ENCODE assay signal across 8 cellular contexts in genomic region chr19:42198676-42199439, GRCh38. TPM values are rescaled to one million over a fixed set of nuclear protein-coding genes. Genes with fewer than 3 reads are reported as not detected.
DNase-seq lines count a peak whose midpoint lies in the region; ATAC-seq and TF ChIP-seq lines count a peak whose summit lies in the region.

No MANE protein-coding gene starts in this region.

- no peak for TF ChIP-seq CTCF in endothelial cell (IDR thresholded peaks at IDR 0.05; ENCODE audit: unreplicated experiment)

- peaks cover 14% of the 10 kb centered on the region for H3K27me3 Mint-ChIP-seq in endothelial cell (ENCODE audit: unreplicated experiment)
- no peaks in the 10 kb centered on the region for H3K27me3 Mint-ChIP-seq in stimulated activated naive B cell treated with anti-CD40 and anti-IgM and Interleukin-4, amounts not matched to agents 10 μg/mL and 1 μg/mL and 100 μg/mL, for 72 hours

- H3K4me3 Mint-ChIP-seq in endothelial cell (ENCODE audit: unreplicated experiment), result peak overlapping the region; percentile 83
- H3K4me3 Mint-ChIP-seq in stimulated activated naive B cell treated with anti-CD40 and anti-IgM and Interleukin-4, amounts not matched to agents 10 μg/mL and 1 μg/mL and 100 μg/mL, for 72 hours, result peak overlapping the region; percentile 73 to 77

- ATAC-seq in HG03095 (IDR thresholded peaks at IDR 0.05; ENCODE audit: unreplicated experiment), result peak; percentile 33
- ATAC-seq in stimulated activated naive B cell treated with anti-CD40 and anti-IgM and Interleukin-4, amounts not matched to agents 10 μg/mL and 1 μg/mL and 100 μg/mL, for 72 hours (replicated peaks), result peak; percentile 20 to 31

- peaks cover 53% of the 10 kb centered on the region for H3K36me3 Mint-ChIP-seq in endothelial cell (ENCODE audit: low read depth, unreplicated experiment)
- H3K36me3 Mint-ChIP-seq in stimulated activated naive B cell treated with anti-CD40 and anti-IgM and Interleukin-4, amounts not matched to agents 10 μg/mL and 1 μg/mL and 100 μg/mL, for 72 hours, result peaks cover 53 to 67% of the 10 kb centered on the region in 2 donors

- peak; percentile 47 for TF ChIP-seq POLR2A in GM18951 (IDR thresholded peaks at IDR 0.05; ENCODE audit: extremely low read depth, insufficient read depth, insufficient read length)

- DNase-seq in activated CD4-positive, alpha-beta T cell treated with anti-CD3 and anti-CD28 coated beads for 1 hour, result peak; percentile 48
- DNase-seq in endothelial cell (ENCODE audit: low spot score) (no peak), SHP77 treated with DMSO at 0.1 percent for 48 hours (lab: John Stamatoyannopoulos, UW) (no peak), ureter (ENCODE audit: low spot score) (no peak), OCI-M1 (lab: John Stamatoyannopoulos, UW) (no peak)
- DNase-seq in stimulated activated naive B cell treated with anti-CD40 and anti-IgM and Interleukin-4, amounts not matched to agents 10 μg/mL and 1 μg/mL and 100 μg/mL, for 72 hours, result peak; percentile 30

- in situ Hi-C loops in GM18951 (cut with MboI; ENCODE audit: low sequenced_read_pairs, unreplicated experiment), result no loop called here

- no peak overlapping the region for H3K27ac Mint-ChIP-seq in endothelial cell (ENCODE audit: unreplicated experiment)
- H3K27ac Mint-ChIP-seq in stimulated activated naive B cell treated with anti-CD40 and anti-IgM and Interleukin-4, amounts not matched to agents 10 μg/mL and 1 μg/mL and 100 μg/mL, for 72 hours, result peak overlapping the region; percentile 94

- H3K4me1 Mint-ChIP-seq in endothelial cell (ENCODE audit: unreplicated experiment), result peaks cover 26% of the 10 kb centered on the region
- peaks cover 67 to 83% of the 10 kb centered on the region in 2 donors for H3K4me1 Mint-ChIP-seq in stimulated activated naive B cell treated with anti-CD40 and anti-IgM and Interleukin-4, amounts not matched to agents 10 μg/mL and 1 μg/mL and 100 μg/mL, for 72 hours

- no peaks in the 10 kb centered on the region for H3K9me3 Mint-ChIP-seq in endothelial cell (ENCODE audit: unreplicated experiment)
- no peaks in the 10 kb centered on the region for H3K9me3 Mint-ChIP-seq in stimulated activated naive B cell treated with anti-CD40 and anti-IgM and Interleukin-4, amounts not matched to agents 10 μg/mL and 1 μg/mL and 100 μg/mL, for 72 hours

RNA-seq across cellular contexts. Expression of gene DEDD2, which starts 18.6 kb away (rescaled TPM):
- total RNA-seq in endothelial cell (ENCODE audit: unreplicated experiment), result 27.1 TPM
- 24.7 TPM for total RNA-seq in ureter

RNA-seq across cellular contexts. Expression of gene ZNF526, which starts 21.3 kb away (rescaled TPM):
- total RNA-seq in endothelial cell (ENCODE audit: unreplicated experiment), result 13.9 TPM
- 13.2 TPM for total RNA-seq in ureter

RNA-seq across cellular contexts. Expression of gene GSK3A, which starts 43.5 kb away (rescaled TPM):
- total RNA-seq in endothelial cell (ENCODE audit: unreplicated experiment) (54.4 TPM), ureter (36.4 TPM)

RNA-seq across cellular contexts. Expression of gene ERF, which starts 56.1 kb away (rescaled TPM):
- 109 TPM for total RNA-seq in endothelial cell (ENCODE audit: unreplicated experiment)
- 47.4 TPM for total RNA-seq in ureter

Comparison
In these comparisons a context has a peak if more than half of its experiments do, and no peak if none do; other contexts are left out.
1. DNase-seq: peak in activated CD4-positive, alpha-beta T cell treated with anti-CD3 and anti-CD28 coated beads for 1 hour (single experiment) and stimulated activated naive B cell treated with anti-CD40 and anti-IgM and Interleukin-4, amounts not matched to agents 10 μg/mL and 1 μg/mL and 100 μg/mL, for 72 hours (single experiment); none in endothelial cell (single experiment), SHP77 treated with DMSO at 0.1 percent for 48 hours (single experiment), ureter (single experiment) and OCI-M1 (single experiment).